ENCODE assay signal across 8 cellular contexts in the genomic region with DNA sequence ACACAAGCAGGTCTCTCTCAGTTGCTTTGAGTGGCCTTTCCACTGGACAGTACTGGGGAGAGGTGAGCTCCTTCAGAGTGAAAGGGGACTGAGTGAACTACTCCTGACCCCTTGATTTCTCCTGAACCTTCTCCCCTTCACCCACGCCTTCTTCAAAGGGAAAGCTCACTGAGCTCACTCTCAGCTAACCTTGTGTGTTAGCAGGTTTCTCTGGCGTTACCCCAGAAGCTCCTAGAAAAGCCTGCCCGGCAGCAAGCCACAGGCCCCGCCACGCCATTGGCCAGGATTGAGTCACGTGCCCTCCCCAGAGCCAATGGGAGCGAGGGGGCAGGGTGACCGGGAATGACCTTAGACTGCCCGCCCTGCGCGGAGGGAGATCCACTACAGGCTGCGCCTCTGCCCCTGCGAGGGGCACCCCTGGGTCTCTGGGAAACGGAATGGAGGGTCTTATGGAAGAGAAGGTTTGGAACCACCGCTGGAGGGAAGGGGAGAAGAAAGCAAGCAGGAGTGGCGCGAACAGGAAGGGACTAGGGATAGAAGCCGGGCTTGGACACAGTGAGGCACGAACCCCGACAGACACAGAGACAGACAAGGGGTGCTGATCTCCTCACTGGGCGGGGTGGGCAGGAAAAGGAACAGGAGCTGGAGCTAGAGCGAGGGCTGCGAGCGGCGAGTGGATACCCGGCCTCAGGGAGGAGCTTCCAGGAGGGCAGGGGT. TPM values are rescaled to one million over a fixed set of nuclear protein-coding genes. Genes with fewer than 3 reads are reported as not detected.
DNase-seq lines count a peak whose midpoint lies in the region; ATAC-seq and TF ChIP-seq lines count a peak whose summit lies in the region.

No MANE protein-coding gene starts in this region.

- DNase-seq in COLO668 (lab: John Stamatoyannopoulos, UW; ENCODE audit: unreplicated experiment): peak; percentile 88
- peak; percentile 99 for DNase-seq in HPDE6-E6E7 (ENCODE audit: extremely low spot score)
- DNase-seq in RPMI7951 (ENCODE audit: low read depth): peak; percentile 89
- DNase-seq in activated effector memory CD4-positive, alpha-beta T cell treated with Interleukin-2 at 50 U/mL for 16 hours: peak; percentile 77
- DNase-seq in fibroblast of pulmonary artery (ENCODE audit: low read depth): peak; percentile 83
- DNase-seq in natural killer cell treated with Interleukin-12 subunit alpha and Interleukin-12 subunit beta and Interleukin-15 and Interleukin-18, amount 100 ng/mL, for 72 hours (ENCODE audit: low spot score): peak; percentile 90
- peak; percentile 91 for DNase-seq in stimulated activated naive CD8-positive, alpha-beta T cell treated with anti-CD3 and anti-CD28 coated beads, Interleukin-15, Interleukin-2, amounts not matched to agents 100 U/mL and 50 U/mL, for 24 hours

- H3K36me3 Mint-ChIP-seq in natural killer cell treated with Interleukin-12 subunit alpha and Interleukin-12 subunit beta and Interleukin-15 and Interleukin-18, amount 100 ng/mL, for 72 hours: peaks cover 5% of the 10 kb centered on the region

- no peaks in the 10 kb centered on the region for H3K9me3 Mint-ChIP-seq in natural killer cell treated with Interleukin-12 subunit alpha and Interleukin-12 subunit beta and Interleukin-15 and Interleukin-18, amount 100 ng/mL, for 72 hours

- peak overlapping the region; percentile 95 for H3K4me3 Mint-ChIP-seq in natural killer cell treated with Interleukin-12 subunit alpha and Interleukin-12 subunit beta and Interleukin-15 and Interleukin-18, amount 100 ng/mL, for 72 hours

- H3K4me3 ChIP-seq in fibroblast of pulmonary artery (replicated peaks; ENCODE audit: low read depth, low read length): peak overlapping the region; percentile 73

- H3K27ac Mint-ChIP-seq in natural killer cell treated with Interleukin-12 subunit alpha and Interleukin-12 subunit beta and Interleukin-15 and Interleukin-18, amount 100 ng/mL, for 72 hours: peak overlapping the region; percentile 81 to 92

- peak; percentile 89 for ATAC-seq in GM19467 (IDR thresholded peaks at IDR 0.05; ENCODE audit: unreplicated experiment)
- peak; percentile 95 to 97 for ATAC-seq in natural killer cell treated with Interleukin-12 subunit alpha and Interleukin-12 subunit beta and Interleukin-15 and Interleukin-18, amount 100 ng/mL, for 72 hours
- ATAC-seq in stimulated activated naive CD8-positive, alpha-beta T cell treated with anti-CD3 and anti-CD28 coated beads, Interleukin-15, Interleukin-2, amounts not matched to agents 100 U/mL and 50 U/mL, for 24 hours: peak; percentile 97

- peaks cover 13 to 19% of the 10 kb centered on the region in 2 donors for H3K4me1 Mint-ChIP-seq in natural killer cell treated with Interleukin-12 subunit alpha and Interleukin-12 subunit beta and Interleukin-15 and Interleukin-18, amount 100 ng/mL, for 72 hours (ENCODE audit: low read depth in 2 of 2)

- H3K27me3 Mint-ChIP-seq in natural killer cell treated with Interleukin-12 subunit alpha and Interleukin-12 subunit beta and Interleukin-15 and Interleukin-18, amount 100 ng/mL, for 72 hours: no peaks in the 10 kb centered on the region

- no peak for TF ChIP-seq CTCF in fibroblast of pulmonary artery (IDR thresholded peaks at IDR 0.05; ENCODE audit: low read length, missing control alignments)

RNA-seq across cellular contexts. Expression of a gene that starts 17.4 kb away (rescaled TPM):
- 55.5 and 65.5 TPM in 2 replicates for total RNA-seq in RPMI7951 (2014; rRNA removed; shearing (Covaris generic))
- total RNA-seq in natural killer cell treated with Interleukin-12 subunit alpha and Interleukin-12 subunit beta and Interleukin-15 and Interleukin-18, amount 100 ng/mL, for 72 hours: 100 to 1,000 TPM; 148 TPM

RNA-seq across cellular contexts. Expression of a gene that starts 57.3 kb away (rescaled TPM):
- total RNA-seq in RPMI7951 (2014; rRNA removed; shearing (Covaris generic)): 0.72 and 1.2 TPM in 2 replicates
- total RNA-seq in natural killer cell treated with Interleukin-12 subunit alpha and Interleukin-12 subunit beta and Interleukin-15 and Interleukin-18, amount 100 ng/mL, for 72 hours: 100 to 1,000 TPM in 1 of 2 donors, 10 to 100 TPM in 1; 77.1 to 105 TPM

Comparison
In these comparisons a context has a peak if more than half of its experiments do, and no peak if none do; other contexts are left out.
1. Peak in every context shown above with its lines: DNase-seq, ATAC-seq and H3K4me3 ChIP-seq.
2. RNA of a gene that starts 57.3 kb away (total RNA-seq): 77.1 to 105 TPM in natural killer cell treated with Interleukin-12 subunit alpha and Interleukin-12 subunit beta and Interleukin-15 and Interleukin-18, amount 100 ng/mL, for 72 hours; 0.72 to 1.2 TPM in RPMI7951; every median in the first group is over 10 times any median in the second.